8 cellular contexts compared by ENCODE assay signal in the genomic region with DNA sequence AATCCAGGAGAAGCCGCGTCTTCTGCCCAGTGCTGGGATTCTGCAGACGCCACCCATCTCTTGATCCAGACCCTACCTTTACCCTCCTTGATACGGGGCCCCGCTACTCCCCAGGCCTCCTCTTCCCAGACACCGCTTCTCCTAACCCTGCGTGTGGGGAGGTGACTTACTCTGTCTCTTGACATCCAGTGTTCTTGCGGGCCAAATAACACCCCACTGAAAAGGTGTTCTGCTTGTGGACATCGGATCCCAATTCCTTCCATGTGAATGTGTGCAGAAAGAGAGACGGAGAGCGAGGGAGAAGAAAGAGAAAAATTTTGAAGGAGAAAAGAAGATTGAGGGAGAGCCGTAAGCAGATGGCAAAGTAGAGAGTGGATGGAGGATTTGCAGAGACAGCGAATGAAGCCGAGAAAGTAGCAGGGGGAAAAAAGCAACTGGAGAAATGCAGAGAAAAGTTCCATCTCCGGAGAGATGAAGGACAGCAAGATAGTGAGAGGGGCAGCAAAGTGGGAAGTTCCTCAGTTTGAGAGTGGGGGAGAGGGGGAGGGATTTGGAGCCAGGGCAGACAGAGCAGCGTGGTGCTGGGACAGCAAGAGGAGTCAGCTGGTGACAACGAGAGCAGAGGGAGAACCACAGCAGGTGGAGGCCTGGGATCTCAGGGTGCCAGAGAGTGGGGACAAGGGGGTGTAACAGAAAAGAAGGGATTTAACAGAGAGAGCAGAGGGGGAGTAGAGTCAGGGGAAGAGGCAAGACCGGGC. TPM values are rescaled to one million over a fixed set of nuclear protein-coding genes. Genes with fewer than 3 reads are reported as not detected.
A peak's percentile ranks its signal among the peaks of the same experiment; 100 is the strongest.
DNase-seq lines count a peak whose midpoint lies in the region; ATAC-seq and TF ChIP-seq lines count a peak whose summit lies in the region.

No MANE protein-coding gene starts in this region.

- H3K27ac ChIP-seq in body of pancreas (peak overlapping the region; percentile 83 to 95 (median 90)), lung (ENCODE audit: low read depth in 1 of 2, low read length in 1 of 2) (peak overlapping the region; percentile 96 to 98), upper lobe of left lung (peak overlapping the region; percentile 85 to 94 (median 92))

- peak overlapping the region; percentile 99 for H3K27ac Mint-ChIP-seq in IgD-negative memory B cell

- no peak for TF ChIP-seq EP300 in upper lobe of left lung (IDR thresholded peaks at IDR 0.05)

- intact Hi-C loops in body of pancreas (cut with DNase I): no loop called here

- TF ChIP-seq POLR2A in body of pancreas (IDR thresholded peaks at IDR 0.05) (no peak), upper lobe of left lung (IDR thresholded peaks at IDR 0.05) (no peak)

- H3K36me3 ChIP-seq in body of pancreas (replicated peaks in 1 of 2; ENCODE audit: insufficient read depth in 1 of 2, low read depth in 2 of 2): peaks cover 10 to 12% of the 10 kb centered on the region in 2 donors
- H3K36me3 ChIP-seq in lung (ENCODE audit: control insufficient read depth in 2 of 2, insufficient read depth in 2 of 2, low read length in 2 of 2): peaks cover 13 to 18% of the 10 kb centered on the region in 2 donors
- peaks cover 14 to 35% (median 29%) of the 10 kb centered on the region in 4 donors for H3K36me3 ChIP-seq in upper lobe of left lung

- TF ChIP-seq CTCF in body of pancreas (IDR thresholded peaks at IDR 0.05) (no peak), lung (IDR thresholded peaks at IDR 0.05; ENCODE audit: control extremely low read depth, extremely low read depth) (no peak), upper lobe of left lung (IDR thresholded peaks at IDR 0.05) (no peak)

- 19 to 21% methylated on average over 16 to 18 of the region's 18 CpGs for WGBS in body of pancreas, 2 donors
- 14 to 15% methylated on average over 18 of the region's 18 CpGs for WGBS in lung, 2 donors
- WGBS in upper lobe of left lung, 2 donors: 16 to 19% methylated on average over 18 of the region's 18 CpGs

- peak; percentile 30 for DNase-seq in NCI-H345 (lab: John Stamatoyannopoulos, UW)
- no peak for DNase-seq in NCI-H345 treated with DMSO at 0.1 percent for 48 hours (lab: John Stamatoyannopoulos, UW; ENCODE audit: unreplicated experiment)
- no peak for DNase-seq in body of pancreas
- no peak for DNase-seq in lung (ENCODE audit: low spot score)
- DNase-seq in upper lobe of left lung: no peak
- DNase-seq in NCI-H2107 treated with DMSO at 0.1 percent for 48 hours (lab: John Stamatoyannopoulos, UW; ENCODE audit: unreplicated experiment): no peak
- DNase-seq in left lobe of liver (ENCODE audit: low spot score): no peak

- H3K4me1 ChIP-seq in body of pancreas: peaks cover 16% of the 10 kb centered on the region
- H3K4me1 ChIP-seq in lung (ENCODE audit: control insufficient read depth in 2 of 2, insufficient read depth in 2 of 2, low read length in 2 of 2): peaks cover 0 to 4% of the 10 kb centered on the region in 2 donors
- H3K4me1 ChIP-seq in upper lobe of left lung: peaks cover 11 to 19% (median 12%) of the 10 kb centered on the region in 4 donors

- H3K27me3 ChIP-seq in body of pancreas: no peaks in the 10 kb centered on the region
- no peaks in the 10 kb centered on the region for H3K27me3 ChIP-seq in lung (ENCODE audit: control insufficient read depth, insufficient read depth)
- no peaks in the 10 kb centered on the region for H3K27me3 ChIP-seq in upper lobe of left lung

- ATAC-seq in body of pancreas: no peak
- ATAC-seq in lung (ENCODE audit: insufficient read depth, low FRiP score): no peak
- ATAC-seq in upper lobe of left lung (ENCODE audit: low FRiP score in 2 of 2): no peak
- no peak for ATAC-seq in left lobe of liver

- H3K4me1 Mint-ChIP-seq in IgD-negative memory B cell: peaks cover 11 to 15% (median 14%) of the 10 kb centered on the region in 3 donors

- peak overlapping the region; percentile 63 to 80 for H3K4me3 ChIP-seq in body of pancreas
- peak overlapping the region; percentile 88 for H3K4me3 ChIP-seq in lung
- H3K4me3 ChIP-seq in upper lobe of left lung: peak overlapping the region; percentile 61 to 88 (median 76)

- H3K9me3 ChIP-seq in body of pancreas: no peaks in the 10 kb centered on the region
- H3K9me3 ChIP-seq in lung (ENCODE audit: control insufficient read depth in 2 of 2, insufficient read depth in 1 of 2, low read length in 1 of 2): peaks cover 0 to 13% of the 10 kb centered on the region in 2 donors
- H3K9me3 ChIP-seq in upper lobe of left lung: peaks cover 0 to 19% (median 2%) of the 10 kb centered on the region in 4 donors

- H3K9me3 Mint-ChIP-seq in IgD-negative memory B cell: peaks cover 4 to 34% (median 24%) of the 10 kb centered on the region in 3 donors

- peaks cover 24% of the 10 kb centered on the region for H3K36me3 Mint-ChIP-seq in IgD-negative memory B cell

- H3K27me3 Mint-ChIP-seq in IgD-negative memory B cell: no peaks in the 10 kb centered on the region

- peak overlapping the region; percentile 94 to 100 (median 98) for H3K4me3 Mint-ChIP-seq in IgD-negative memory B cell

RNA-seq across cellular contexts. Expression of a gene that starts 0.8 kb away (rescaled TPM):
- polyA plus RNA-seq in IgD-negative memory B cell (24.7 TPM), lung (10 to 100 TPM in 1 of 2 donors, 1 to 10 TPM in 1; 3.5 to 10.8 TPM)
- total RNA-seq in body of pancreas (1 to 10 TPM; 6.3 to 8.6 TPM), lung (10 to 100 TPM in 1 of 2 donors, 1 to 10 TPM in 1; 8.3 to 10.9 TPM), upper lobe of left lung (10 to 100 TPM in 2 of 6 donors, 1 to 10 TPM in 4; 2.7 to 13.6 (median 8.4) TPM), left lobe of liver (4.6 TPM)

RNA-seq across cellular contexts. Expression of a gene that starts 28.4 kb away (rescaled TPM):
- polyA plus RNA-seq in IgD-negative memory B cell (54.8 TPM), lung (1 to 10 TPM; 3.2 to 5.4 TPM)
- total RNA-seq in body of pancreas (1 to 10 TPM; 2.0 to 4.9 TPM), lung (10 to 100 TPM; 11.5 to 14.9 TPM), upper lobe of left lung (10 to 100 TPM in 4 of 6 donors, 1 to 10 TPM in 2; 4.0 to 20.0 (median 14.7) TPM), left lobe of liver (5.5 TPM)

RNA-seq across cellular contexts. Expression of a gene that starts 38.3 kb away (rescaled TPM):
- polyA plus RNA-seq in IgD-negative memory B cell (1.7 TPM), lung (1 to 10 TPM in 1 of 2 donors, under 1 TPM in 1; 0.96 to 1.3 TPM)
- total RNA-seq in body of pancreas (under 1 TPM in 1 of 2 donors, not detected in 1; 0.78 TPM), lung (1 to 10 TPM; 1.4 to 9.4 TPM), upper lobe of left lung (1 to 10 TPM; 1.7 to 5.3 (median 2.7) TPM), left lobe of liver (not detected)
